Comparison of ENCODE assay signal across 27 cellular contexts in the genomic region with DNA sequence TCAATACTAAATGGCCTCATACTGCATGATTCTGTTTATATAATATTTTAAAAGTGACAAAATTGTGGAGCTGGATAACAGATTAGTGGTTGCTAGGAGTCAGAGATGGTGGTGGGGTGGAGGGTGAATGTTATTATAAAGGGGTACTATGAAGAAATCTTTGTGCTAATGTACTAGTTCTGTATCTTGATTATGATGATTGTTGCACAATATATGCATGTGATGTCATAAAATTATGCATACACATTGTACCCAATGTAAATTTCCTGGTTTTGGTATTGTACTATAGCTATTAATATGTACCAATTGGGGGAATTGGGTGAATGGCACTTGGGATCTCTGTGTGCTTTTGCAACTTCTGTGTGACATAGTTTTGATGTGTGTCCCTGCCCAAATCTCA.
"Had no signal": no experiment of that assay in that cellular context is flagged by ENCODE, and none has a peak within 500 bp of the region (broad histone marks: within the 10 kb centered on the region; RNA-seq: fewer than 3 reads in every experiment).

No MANE protein-coding gene starts in this region.

- H3K9me3 Mint-ChIP-seq: neural progenitor cell; stimulated activated effector memory CD8-positive, alpha-beta T cell treated with anti-CD3 and anti-CD28 coated beads, Interleukin-12 subunit alpha, Interleukin-12 subunit beta, amount 100 ng/mL, for 72 hours; stimulated activated naive B cell treated with anti-CD40 and anti-IgM and Interleukin-4, amounts not matched to agents 10 μg/mL and 1 μg/mL and 100 μg/mL, for 72 hours; stimulated activated naive CD8-positive, alpha-beta T cell treated with anti-CD3 and anti-CD28 coated beads, Interleukin-15, Interleukin-2, amounts not matched to agents 100 ng/mL and 50 ng/mL, for 24 hours had no signal

- H3K27ac Mint-ChIP-seq: naive thymus-derived CD4-positive, alpha-beta T cell; natural killer cell; nephron; neural progenitor cell; stimulated activated effector memory CD8-positive, alpha-beta T cell treated with anti-CD3 and anti-CD28 coated beads, Interleukin-12 subunit alpha, Interleukin-12 subunit beta, amount 100 ng/mL, for 72 hours; stimulated activated naive B cell treated with anti-CD40 and anti-IgM and Interleukin-4, amounts not matched to agents 10 μg/mL and 1 μg/mL and 100 μg/mL, for 72 hours; stimulated activated naive CD8-positive, alpha-beta T cell treated with anti-CD3 and anti-CD28 coated beads, Interleukin-15, Interleukin-2, amounts not matched to agents 100 ng/mL and 50 ng/mL, for 24 hours had no signal

- H3K27ac ChIP-seq: neural progenitor cell, neutrophil, pancreas, prostate gland, skin epidermis, stomach, thoracic aorta, thyroid gland, tibial nerve, upper lobe of left lung, vagina had no signal

- DNase-seq: naive thymus-derived CD4-positive, alpha-beta T cell; natural killer cell; nucleus accumbens; pancreas; retina; right cardiac atrium; stimulated activated CD4-positive, alpha-beta T cell treated with anti-CD3 and anti-CD28 coated beads, Interleukin-15, amount 100 ng/mL, for 24 hours; stimulated activated CD4-positive, alpha-beta T cell treated with anti-CD3 and anti-CD28 coated beads, Interleukin-2, amount 100 ng/mL, for 24 hours; stimulated activated CD4-positive, alpha-beta T cell treated with anti-CD3 and anti-CD28 coated beads, Interleukin-2, amount 100 ng/mL, for 48 hours; stimulated activated CD4-positive, alpha-beta T cell treated with anti-CD3 and anti-CD28 coated beads, Interleukin-4, amount 100 ng/mL, for 24 hours; stimulated activated naive B cell treated with anti-CD40 and anti-IgM and Interleukin-4, amounts not matched to agents 10 μg/mL and 1 μg/mL and 100 μg/mL, for 72 hours; stimulated activated naive CD4-positive, alpha-beta T cell treated with Interleukin-2 at 50 U/mL for 16 hours; stomach; thyroid gland; trophoblast cell; upper lobe of left lung had no signal

- ATAC-seq: naive thymus-derived CD4-positive, alpha-beta T cell; natural killer cell; pancreas; right cardiac atrium; sciatic nerve; stimulated activated effector memory CD8-positive, alpha-beta T cell treated with anti-CD3 and anti-CD28 coated beads, Interleukin-12 subunit alpha, Interleukin-12 subunit beta, amount 100 ng/mL, for 72 hours; stimulated activated naive B cell treated with anti-CD40 and anti-IgM and Interleukin-4, amounts not matched to agents 10 μg/mL and 1 μg/mL and 100 μg/mL, for 72 hours had no signal

- H3K36me3 ChIP-seq: neural progenitor cell, neutrophil, pancreas, prostate gland, stomach, thoracic aorta, thyroid gland, tibial nerve, upper lobe of left lung, vagina had no signal

- H3K4me3 ChIP-seq: neural progenitor cell, pancreas, prostate gland, skin epidermis, stomach, thoracic aorta, thyroid gland, tibial nerve, upper lobe of left lung, vagina had no signal

- H3K9ac ChIP-seq: neural progenitor cell had no signal

- H3K4me1 ChIP-seq: neural progenitor cell, pancreas, prostate gland, stomach, thyroid gland, tibial nerve, upper lobe of left lung, vagina had no signal

- H3K27me3 ChIP-seq: neural progenitor cell, neutrophil, pancreas, stomach, thyroid gland, tibial nerve, upper lobe of left lung, vagina had no signal

- H3K27me3 Mint-ChIP-seq: stimulated activated naive CD8-positive, alpha-beta T cell treated with anti-CD3 and anti-CD28 coated beads, Interleukin-15, Interleukin-2, amounts not matched to agents 100 ng/mL and 50 ng/mL, for 24 hours had no signal

- H3K4me2 ChIP-seq: neural progenitor cell had no signal

- H3K9me3 ChIP-seq: neutrophil, pancreas, prostate gland, stomach, thoracic aorta, thyroid gland, tibial nerve, upper lobe of left lung, vagina had no signal

- H3K4me1 Mint-ChIP-seq: stimulated activated effector memory CD8-positive, alpha-beta T cell treated with anti-CD3 and anti-CD28 coated beads, Interleukin-12 subunit alpha, Interleukin-12 subunit beta, amount 100 ng/mL, for 72 hours; stimulated activated naive B cell treated with anti-CD40 and anti-IgM and Interleukin-4, amounts not matched to agents 10 μg/mL and 1 μg/mL and 100 μg/mL, for 72 hours had no signal

- H3K4me3 Mint-ChIP-seq: naive thymus-derived CD4-positive, alpha-beta T cell; natural killer cell; nephron; neural progenitor cell; stimulated activated effector memory CD8-positive, alpha-beta T cell treated with anti-CD3 and anti-CD28 coated beads, Interleukin-12 subunit alpha, Interleukin-12 subunit beta, amount 100 ng/mL, for 72 hours; stimulated activated naive B cell treated with anti-CD40 and anti-IgM and Interleukin-4, amounts not matched to agents 10 μg/mL and 1 μg/mL and 100 μg/mL, for 72 hours; stimulated activated naive CD8-positive, alpha-beta T cell treated with anti-CD3 and anti-CD28 coated beads, Interleukin-15, Interleukin-2, amounts not matched to agents 100 ng/mL and 50 ng/mL, for 24 hours had no signal

- H3K36me3 Mint-ChIP-seq: naive thymus-derived CD4-positive, alpha-beta T cell; natural killer cell; neural progenitor cell; stimulated activated effector memory CD8-positive, alpha-beta T cell treated with anti-CD3 and anti-CD28 coated beads, Interleukin-12 subunit alpha, Interleukin-12 subunit beta, amount 100 ng/mL, for 72 hours; stimulated activated naive B cell treated with anti-CD40 and anti-IgM and Interleukin-4, amounts not matched to agents 10 μg/mL and 1 μg/mL and 100 μg/mL, for 72 hours had no signal

- H2AFZ ChIP-seq: neural progenitor cell had no signal

- FAIRE-seq: pancreas had no signal
